In genomic region chr6:79170431-79170830, GRCh38 we compare ENCODE assay signal across 13 cellular contexts.
A peak's percentile ranks its signal among the peaks of the same experiment; 100 is the strongest.
DNase-seq lines count a peak whose midpoint lies in the region; ATAC-seq and TF ChIP-seq lines count a peak whose summit lies in the region.
"Had no signal": no experiment of that assay in that cellular context is flagged by ENCODE, and none has a peak within 500 bp of the region (broad histone marks: within the 10 kb centered on the region; RNA-seq: fewer than 3 reads in every experiment).

No MANE protein-coding gene starts in this region.

- BruUV-seq in Calu3 (replicated peaks; lab: Mats Ljungman, UMichigan): no TSS peak

- H3K4me1 Mint-ChIP-seq in Calu3 (ENCODE audit: low read depth, unreplicated experiment) (peaks cover 27% of the 10 kb centered on the region), WTC11 (peaks cover 22% of the 10 kb centered on the region), nephron (peaks cover 27% of the 10 kb centered on the region), HFFc6 (ENCODE audit: low read depth) (peaks cover 12% of the 10 kb centered on the region)
- H3K4me1 Mint-ChIP-seq: CD4-positive, CD25-positive, alpha-beta regulatory T cell had no signal

- no peak for TF ChIP-seq POLR2A in breast epithelium (IDR thresholded peaks at IDR 0.05)

- no peak overlapping the region for H3K4me3 ChIP-seq in breast epithelium
- H3K4me3 ChIP-seq: BLaER1 treated with 17β-estradiol and CSF1 and Interleukin-3, amounts not matched to agents 10 nM and 100 nM had no signal

- POLR2A ChIA-PET in WTC11 (lab: Charles Lee): no interaction called here

- H3K36me3 ChIP-seq in breast epithelium: no peaks in the 10 kb centered on the region
- H3K36me3 ChIP-seq: BLaER1 treated with 17β-estradiol and CSF1 and Interleukin-3, amounts not matched to agents 10 nM and 100 nM had no signal

- H3K4me3 Mint-ChIP-seq in Calu3 (ENCODE audit: low read depth, unreplicated experiment) (no peak overlapping the region), WTC11 (no peak overlapping the region), nephron (no peak overlapping the region), HFFc6 (no peak overlapping the region)
- H3K4me3 Mint-ChIP-seq: CD4-positive, CD25-positive, alpha-beta regulatory T cell had no signal

- H3K36me3 Mint-ChIP-seq in Calu3 (ENCODE audit: insufficient read depth, unreplicated experiment) (no peaks in the 10 kb centered on the region), WTC11 (no peaks in the 10 kb centered on the region), nephron (ENCODE audit: low read depth) (no peaks in the 10 kb centered on the region), HFFc6 (ENCODE audit: low read depth) (no peaks in the 10 kb centered on the region)
- H3K36me3 Mint-ChIP-seq: CD4-positive, CD25-positive, alpha-beta regulatory T cell had no signal

- CTCF ChIA-PET in Calu3 (lab: Charles Lee) (interaction anchor here (0.7 kb wide), 1 partner anchor 567 kb away, joined by 3 read pairs; no protein-coding TSS in a partner anchor), WTC11 (lab: Charles Lee) (no interaction called here)

- no peaks in the 10 kb centered on the region for H3K27me3 ChIP-seq in breast epithelium
- H3K27me3 ChIP-seq: BLaER1 treated with 17β-estradiol and CSF1 and Interleukin-3, amounts not matched to agents 10 nM and 100 nM had no signal

- DNase-seq in Calu3 (no peak), WTC11 (ENCODE audit: low spot score) (no peak), glomerular visceral epithelial cell (ENCODE audit: extremely low spot score) (peak; percentile 23), cortex of kidney (lab: John Stamatoyannopoulos, UW) (no peak), breast epithelium (ENCODE audit: low spot score in 2 of 2) (no peak), HFFc6 (no peak), caudate nucleus (lab: John Stamatoyannopoulos, UW) (no peak)
- DNase-seq: 8988T; CD4-positive, CD25-positive, alpha-beta regulatory T cell; DMS 273 treated with DMSO at 0.1 percent for 48 hours; HCEC 1CT had no signal

- H3K4me1 ChIP-seq in breast epithelium: no peaks in the 10 kb centered on the region
- H3K4me1 ChIP-seq: BLaER1 treated with 17β-estradiol and CSF1 and Interleukin-3, amounts not matched to agents 10 nM and 100 nM had no signal

- intact Hi-C loops in Calu3 (cut with micrococcal nuclease; ENCODE audit: unreplicated experiment): no loop called here
- intact Hi-C loops in breast epithelium (cut with DNase I; ENCODE audit: low total_unique reads): no loop called here

- peak overlapping the region; percentile 19 for H3K27ac Mint-ChIP-seq in Calu3 (ENCODE audit: unreplicated experiment)
- peak overlapping the region; percentile 21 for H3K27ac Mint-ChIP-seq in WTC11
- peak overlapping the region in 2 of 3 experiments; percentile 73 to 79 for H3K27ac Mint-ChIP-seq in nephron
- no peak overlapping the region for H3K27ac Mint-ChIP-seq in HFFc6
- H3K27ac Mint-ChIP-seq: CD4-positive, CD25-positive, alpha-beta regulatory T cell had no signal

- H3K9me3 Mint-ChIP-seq in Calu3 (ENCODE audit: low read depth, unreplicated experiment) (no peaks in the 10 kb centered on the region), WTC11 (no peaks in the 10 kb centered on the region), nephron (no peaks in the 10 kb centered on the region), HFFc6 (no peaks in the 10 kb centered on the region)

- no peak for TF ChIP-seq CTCF in Calu3 (IDR thresholded peaks at IDR 0.05; ENCODE audit: unreplicated experiment)
- no peak for TF ChIP-seq CTCF in WTC11 (IDR thresholded peaks at IDR 0.05)
- TF ChIP-seq CTCF in nephron (IDR thresholded peaks at IDR 0.05; ENCODE audit: unreplicated experiment in 3 of 3): no peak
- no peak for TF ChIP-seq CTCF in breast epithelium (IDR thresholded peaks at IDR 0.05)
- no peak for TF ChIP-seq CTCF in HFFc6 (IDR thresholded peaks at IDR 0.05)

- H3K9me3 ChIP-seq in breast epithelium: no peaks in the 10 kb centered on the region
- H3K9me3 ChIP-seq: BLaER1 treated with 17β-estradiol and CSF1 and Interleukin-3, amounts not matched to agents 10 nM and 100 nM had no signal

- no peak overlapping the region for H3K27ac ChIP-seq in breast epithelium
- no peak overlapping the region for H3K27ac ChIP-seq in caudate nucleus (ENCODE audit: low read depth, low read length)
- H3K27ac ChIP-seq: BLaER1 treated with 17β-estradiol and CSF1 and Interleukin-3, amounts not matched to agents 10 nM and 100 nM had no signal

- H3K27me3 Mint-ChIP-seq in Calu3 (ENCODE audit: unreplicated experiment): no peaks in the 10 kb centered on the region
- H3K27me3 Mint-ChIP-seq in WTC11 (ENCODE audit: low read depth): no peaks in the 10 kb centered on the region
- no peaks in the 10 kb centered on the region for H3K27me3 Mint-ChIP-seq in nephron (ENCODE audit: low read depth)
- H3K27me3 Mint-ChIP-seq in HFFc6 (ENCODE audit: insufficient read depth): no peaks in the 10 kb centered on the region; the same call in 1 of the 2 replicates
- H3K27me3 Mint-ChIP-seq: CD4-positive, CD25-positive, alpha-beta regulatory T cell had no signal

- peak; percentile 32 for ATAC-seq in WTC11

TF ChIP-seq in WTC11, 78 proteins besides CTCF, POLR2A, EP300 and RAD21:
- TF ChIP-seq USF1 (CRISPR knock-in tag; IDR thresholded peaks at IDR 0.05) (no peak), FOXJ3 (CRISPR knock-in tag; IDR thresholded peaks at IDR 0.05; ENCODE audit: borderline replicate concordance) (no peak), ELF4 (CRISPR knock-in tag; IDR thresholded peaks at IDR 0.05; ENCODE audit: low read depth) (no peak), OVOL2 (CRISPR knock-in tag; IDR thresholded peaks at IDR 0.05; ENCODE audit: borderline replicate concordance) (no peak), JUN (CRISPR knock-in tag; IDR thresholded peaks at IDR 0.05) (no peak), EMX1 (CRISPR knock-in tag; IDR thresholded peaks at IDR 0.05) (no peak), GTF2I (CRISPR knock-in tag; conservative IDR thresholded peaks at IDR 0.05) (no peak), ATF1 (CRISPR knock-in tag; IDR thresholded peaks at IDR 0.05) (no peak), E2F5 (CRISPR knock-in tag; IDR thresholded peaks at IDR 0.05) (no peak)
